36 cellular contexts compared by ENCODE assay signal in the genomic region with DNA sequence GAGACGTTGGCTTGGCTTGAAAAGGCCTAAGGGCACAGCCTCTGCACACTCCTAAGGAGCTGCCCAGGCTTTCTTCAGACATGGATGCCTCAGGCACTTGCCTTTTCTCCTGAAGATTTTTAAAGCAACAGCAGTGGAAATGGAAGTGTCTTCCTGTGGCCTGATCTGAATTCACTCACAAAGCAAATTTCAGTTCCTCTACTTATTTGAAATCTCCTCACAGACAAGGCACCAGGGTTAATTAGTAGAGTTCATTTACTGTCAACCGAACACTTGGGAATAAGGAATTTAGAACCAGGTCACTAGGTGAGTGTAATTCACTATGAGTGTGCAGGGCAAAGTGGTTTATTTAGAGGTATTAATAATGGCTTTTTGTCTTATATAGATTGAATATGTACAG. TPM values are rescaled to one million over a fixed set of nuclear protein-coding genes. Genes with fewer than 3 reads are reported as not detected.
"Had no signal": no experiment of that assay in that cellular context is flagged by ENCODE, and none has a peak within 500 bp of the region (broad histone marks: within the 10 kb centered on the region; RNA-seq: fewer than 3 reads in every experiment).

No MANE protein-coding gene starts in this region.

- H3K27ac Mint-ChIP-seq: activated B cell treated with CpG ODN at 0.5 μM for 24 hours; activated CD4-positive, alpha-beta memory T cell treated with anti-CD3 and anti-CD28 coated beads, Interleukin-2, amount 10 ng/mL, durations not matched to agents 7 days and 5 days; activated CD8-positive, alpha-beta memory T cell treated with anti-CD3 and anti-CD28 coated beads, Interleukin-2, amount 10 ng/mL, durations not matched to agents 7 days and 5 days; activated naive CD4-positive, alpha-beta T cell treated with anti-CD3 and anti-CD28 coated beads, Interleukin-2, amount 10 ng/mL, durations not matched to agents 7 days and 5 days; activated naive CD8-positive, alpha-beta T cell treated with anti-CD3 and anti-CD28 coated beads, Interleukin-2, amount 10 ng/mL, durations not matched to agents 7 days and 5 days had no signal

- H3K9me3 Mint-ChIP-seq: activated B cell treated with CpG ODN at 0.5 μM for 24 hours had no signal

- DNase-seq: activated B cell treated with CpG ODN at 0.5 μM for 24 hours; activated CD4-positive, alpha-beta memory T cell treated with anti-CD3 and anti-CD28 coated beads, Interleukin-2, amount 10 ng/mL, durations not matched to agents 7 days and 5 days; activated CD4-positive, alpha-beta T cell treated with anti-CD3 and anti-CD28 coated beads for 4 hours; activated CD4-positive, CD25-positive, alpha-beta regulatory T cell treated with anti-CD3 and anti-CD28 coated beads, Interleukin-2, amount 50 U/mL, for 72 hours; activated CD8-positive, alpha-beta memory T cell treated with anti-CD3 and anti-CD28 coated beads for 24 hours; activated CD8-positive, alpha-beta memory T cell treated with anti-CD3 and anti-CD28 coated beads, Interleukin-2, amount 10 ng/mL, durations not matched to agents 7 days and 5 days; activated CD8-positive, alpha-beta memory T cell treated with anti-CD3 and anti-CD28 coated beads, Interleukin-2, amount 50 U/mL, for 48 hours; activated effector memory CD4-positive, alpha-beta T cell treated with Interleukin-2 at 50 U/mL for 16 hours; activated naive CD4-positive, alpha-beta T cell treated with anti-CD3 and anti-CD28 coated beads, Interleukin-2, amount 10 ng/mL, durations not matched to agents 7 days and 5 days; activated naive CD8-positive, alpha-beta T cell treated with anti-CD3 and anti-CD28 coated beads, Interleukin-2, amount 10 ng/mL, durations not matched to agents 7 days and 5 days; activated T-cell treated with anti-CD3 and anti-CD28 coated beads, Interleukin-2, amount 50 U/mL, for 48 hours; amygdala; Karpas-422; KBM-7; MG63; NCI-H1048; NCI-H1105 treated with DMSO at 0.1 percent for 48 hours; NCI-H1436; NCI-H1694; NCI-H1930; NCI-H510A; NCI-H526; NCI-H748 treated with DMSO at 0.1 percent for 48 hours; NK-92 treated with Interleukin-12 subunit alpha and Interleukin-12 subunit beta, amount 100 ng/mL, for 24 hours; PC-9; Right ventricle myocardium superior; SW 1271; T-helper 1 cell; T-helper 2 cell; T-helper 9 cell had no signal

- H3K27ac ChIP-seq: ascending aorta, breast epithelium, PC-9, RWPE1, VCaP had no signal

- H3K27me3 ChIP-seq: ascending aorta, breast epithelium, MG63 had no signal

- H3K4me2 ChIP-seq: PC-9 had no signal

- H3K36me3 Mint-ChIP-seq: activated CD8-positive, alpha-beta memory T cell treated with anti-CD3 and anti-CD28 coated beads, Interleukin-2, amount 10 ng/mL, durations not matched to agents 7 days and 5 days; activated naive CD4-positive, alpha-beta T cell treated with anti-CD3 and anti-CD28 coated beads, Interleukin-2, amount 10 ng/mL, durations not matched to agents 7 days and 5 days; activated naive CD8-positive, alpha-beta T cell treated with anti-CD3 and anti-CD28 coated beads, Interleukin-2, amount 10 ng/mL, durations not matched to agents 7 days and 5 days had no signal

- H3K9me3 ChIP-seq: ascending aorta, breast epithelium, MG63 had no signal

- H3K36me3 ChIP-seq: ascending aorta, breast epithelium, MG63 had no signal

- ATAC-seq: activated CD8-positive, alpha-beta memory T cell treated with anti-CD3 and anti-CD28 coated beads, Interleukin-2, amount 10 ng/mL, durations not matched to agents 7 days and 5 days had no signal

- H3K27me3 Mint-ChIP-seq: activated CD4-positive, alpha-beta memory T cell treated with anti-CD3 and anti-CD28 coated beads, Interleukin-2, amount 10 ng/mL, durations not matched to agents 7 days and 5 days had no signal

- H2AFZ ChIP-seq: PC-9 had no signal

- H3K4me3 ChIP-seq: ascending aorta, breast epithelium, MG63, PC-9 had no signal

- H3K4me3 Mint-ChIP-seq: activated B cell treated with CpG ODN at 0.5 μM for 24 hours; activated CD4-positive, alpha-beta memory T cell treated with anti-CD3 and anti-CD28 coated beads, Interleukin-2, amount 10 ng/mL, durations not matched to agents 7 days and 5 days; activated CD8-positive, alpha-beta memory T cell treated with anti-CD3 and anti-CD28 coated beads, Interleukin-2, amount 10 ng/mL, durations not matched to agents 7 days and 5 days; activated naive CD4-positive, alpha-beta T cell treated with anti-CD3 and anti-CD28 coated beads, Interleukin-2, amount 10 ng/mL, durations not matched to agents 7 days and 5 days; activated naive CD8-positive, alpha-beta T cell treated with anti-CD3 and anti-CD28 coated beads, Interleukin-2, amount 10 ng/mL, durations not matched to agents 7 days and 5 days had no signal

- H3K4me1 Mint-ChIP-seq: activated CD4-positive, alpha-beta memory T cell treated with anti-CD3 and anti-CD28 coated beads, Interleukin-2, amount 10 ng/mL, durations not matched to agents 7 days and 5 days; activated CD8-positive, alpha-beta memory T cell treated with anti-CD3 and anti-CD28 coated beads, Interleukin-2, amount 10 ng/mL, durations not matched to agents 7 days and 5 days; activated naive CD4-positive, alpha-beta T cell treated with anti-CD3 and anti-CD28 coated beads, Interleukin-2, amount 10 ng/mL, durations not matched to agents 7 days and 5 days; activated naive CD8-positive, alpha-beta T cell treated with anti-CD3 and anti-CD28 coated beads, Interleukin-2, amount 10 ng/mL, durations not matched to agents 7 days and 5 days had no signal

- H3K4me1 ChIP-seq: ascending aorta, breast epithelium had no signal

RNA-seq across cellular contexts. Expression of gene DAZL, which starts 27.2 kb away (rescaled TPM):
- total RNA-seq: activated B cell treated with CpG ODN at 0.5 μM for 24 hours; activated CD4-positive, alpha-beta memory T cell treated with anti-CD3 and anti-CD28 coated beads, Interleukin-2, amount 10 ng/mL, durations not matched to agents 7 days and 5 days; activated naive CD8-positive, alpha-beta T cell treated with anti-CD3 and anti-CD28 coated beads, Interleukin-2, amount 10 ng/mL, durations not matched to agents 7 days and 5 days; ascending aorta; breast epithelium; cardiac septum; OCI-LY7; PC-9; Right ventricle myocardium superior had no signal
